In genomic region chr17:49741692-49742076, GRCh38 we compare ENCODE assay signal across 9 cellular contexts. TPM values are rescaled to one million over a fixed set of nuclear protein-coding genes. Genes with fewer than 3 reads are reported as not detected.
A peak's percentile ranks its signal among the peaks of the same experiment; 100 is the strongest.
DNase-seq lines count a peak whose midpoint lies in the region; ATAC-seq and TF ChIP-seq lines count a peak whose summit lies in the region.
"Had no signal": no experiment of that assay in that cellular context is flagged by ENCODE, and none has a peak within 500 bp of the region (broad histone marks: within the 10 kb centered on the region; RNA-seq: fewer than 3 reads in every experiment).

No MANE protein-coding gene starts in this region.

- H3K4me3 Mint-ChIP-seq in Calu3 (ENCODE audit: low read depth, unreplicated experiment): no peak overlapping the region

- no peaks in the 10 kb centered on the region for H3K27me3 ChIP-seq in WERI-Rb-1 (ENCODE audit: insufficient read depth, low read depth, severe bottlenecking)
- H3K27me3 ChIP-seq in lung (ENCODE audit: control insufficient read depth, insufficient read depth): no peaks in the 10 kb centered on the region
- H3K27me3 ChIP-seq in thymus (ENCODE audit: control insufficient read depth, insufficient read depth): no peaks in the 10 kb centered on the region

- H3K36me3 ChIP-seq in WERI-Rb-1 (peaks cover 4% of the 10 kb centered on the region), lung (ENCODE audit: control insufficient read depth in 2 of 2, insufficient read depth in 2 of 2, low read length in 2 of 2) (no peaks in the 10 kb centered on the region), thymus (ENCODE audit: control insufficient read depth, insufficient read depth) (no peaks in the 10 kb centered on the region)

- H3K27ac ChIP-seq in WERI-Rb-1 (peak overlapping the region; percentile 78), lung (ENCODE audit: low read depth in 1 of 2, low read length in 1 of 2) (peak overlapping the region; percentile 50 to 63), thymus (ENCODE audit: low read depth) (peak overlapping the region; percentile 94)

- H3K36me3 Mint-ChIP-seq in Calu3 (ENCODE audit: insufficient read depth, unreplicated experiment): no peaks in the 10 kb centered on the region

- 31 to 54% methylated on average over 3 of the region's 3 CpGs for WGBS in lung, 2 donors
- 15% methylated on average over 3 of the region's 3 CpGs for WGBS in thymus

- no peak for TF ChIP-seq CTCF in WERI-Rb-1 (IDR thresholded peaks at IDR 0.05; ENCODE audit: low read depth, low read length)
- TF ChIP-seq CTCF in lung (IDR thresholded peaks at IDR 0.05; ENCODE audit: control extremely low read depth, extremely low read depth): no peak
- no peak for TF ChIP-seq CTCF in Calu3 (IDR thresholded peaks at IDR 0.05; ENCODE audit: unreplicated experiment)

- H3K27ac Mint-ChIP-seq in Calu3 (ENCODE audit: unreplicated experiment): no peak overlapping the region

- H3K9me3 ChIP-seq in WERI-Rb-1 (ENCODE audit: severe bottlenecking): no peaks in the 10 kb centered on the region
- no peaks in the 10 kb centered on the region for H3K9me3 ChIP-seq in lung (ENCODE audit: control insufficient read depth in 2 of 2, insufficient read depth in 1 of 2, low read length in 1 of 2)
- no peaks in the 10 kb centered on the region for H3K9me3 ChIP-seq in thymus (ENCODE audit: control insufficient read depth)

- BruUV-seq in Calu3 (replicated peaks; lab: Mats Ljungman, UMichigan): no TSS peak

- H3K27me3 Mint-ChIP-seq in Calu3 (ENCODE audit: unreplicated experiment): no peaks in the 10 kb centered on the region

- peak; percentile 2 for DNase-seq in activated effector memory CD4-positive, alpha-beta T cell treated with anti-CD3 and anti-CD28 coated beads, Interleukin-2, amount 50 U/mL, for 16 hours
- DNase-seq in activated effector memory CD4-positive, alpha-beta T cell treated with Interleukin-2 at 50 U/mL for 16 hours: no peak
- peak; percentile 57 for DNase-seq in WERI-Rb-1
- no peak for DNase-seq in lung (ENCODE audit: low spot score)
- no peak for DNase-seq in stimulated activated CD4-positive, alpha-beta T cell treated with anti-CD3 and anti-CD28 coated beads, Interleukin-1b, Interleukin-23, amount 100 ng/mL, for 48 hours
- DNase-seq in Calu3: no peak
- DNase-seq in D341Med (ENCODE audit: low spot score): no peak
- DNase-seq: stimulated activated CD4-positive, alpha-beta T cell treated with anti-CD3 and anti-CD28 coated beads, Interleukin-2, amount 100 ng/mL, for 48 hours had no signal

- CTCF ChIA-PET in Calu3 (lab: Charles Lee): interaction anchor here (0.6 kb wide), 1 partner anchor 52 kb away, joined by 6 read pairs; no protein-coding TSS in a partner anchor

- H3K4me3 ChIP-seq in WERI-Rb-1 (ENCODE audit: low read depth, low read length) (no peak overlapping the region), lung (no peak overlapping the region), thymus (ENCODE audit: low read length) (peak overlapping the region; percentile 51)

- H3K4me1 ChIP-seq in lung (ENCODE audit: control insufficient read depth in 2 of 2, insufficient read depth in 2 of 2, low read length in 2 of 2) (peaks cover 17 to 42% of the 10 kb centered on the region in 2 donors), thymus (ENCODE audit: control insufficient read depth, insufficient read depth, low read length) (peaks cover 84% of the 10 kb centered on the region)

- H3K9me3 Mint-ChIP-seq in Calu3 (ENCODE audit: low read depth, unreplicated experiment): no peaks in the 10 kb centered on the region

- no peak for ATAC-seq in lung (ENCODE audit: insufficient read depth, low FRiP score)

- intact Hi-C loops in Calu3 (cut with micrococcal nuclease; ENCODE audit: unreplicated experiment): no loop called here

- peaks cover 22% of the 10 kb centered on the region for H3K4me1 Mint-ChIP-seq in Calu3 (ENCODE audit: low read depth, unreplicated experiment)

RNA-seq across cellular contexts. Expression of gene FAM117A, which starts 22.2 kb away (rescaled TPM):
- total RNA-seq in lung (10 to 100 TPM; 17.3 to 20.9 TPM), Calu3 (2022) (14.2 and 14.9 TPM in 2 replicates)
- polyA plus RNA-seq in lung (1 to 10 TPM; 8.6 to 9.6 TPM), thymus (13.6 TPM)

RNA-seq across cellular contexts. Expression of gene SLC35B1, which starts 33.9 kb away (rescaled TPM):
- total RNA-seq in lung (10 to 100 TPM; 29.5 to 84.1 TPM), Calu3 (2022) (117 and 127 TPM in 2 replicates)
- polyA plus RNA-seq in lung (10 to 100 TPM; 58.9 to 79.6 TPM), thymus (50.0 TPM)

RNA-seq across cellular contexts. Expression of gene KAT7, which starts 46.8 kb away (rescaled TPM):
- 10 to 100 TPM; 59.0 to 87.5 TPM for total RNA-seq in lung
- polyA plus RNA-seq in lung: 10 to 100 TPM in 1 of 2 donors, 1 to 10 TPM in 1; 8.7 to 12.4 TPM
- 14.2 TPM for polyA plus RNA-seq in thymus
- 90.6 and 96.7 TPM in 2 replicates for total RNA-seq in Calu3 (2022)

Comparison
In these comparisons a context has a peak if more than half of its experiments do, and no peak if none do; other contexts are left out.
1. DNase-seq: peak in activated effector memory CD4-positive, alpha-beta T cell treated with anti-CD3 and anti-CD28 coated beads, Interleukin-2, amount 50 U/mL, for 16 hours (single experiment) and WERI-Rb-1 (single experiment); none in activated effector memory CD4-positive, alpha-beta T cell treated with Interleukin-2 at 50 U/mL for 16 hours (single experiment), lung (single experiment), stimulated activated CD4-positive, alpha-beta T cell treated with anti-CD3 and anti-CD28 coated beads, Interleukin-1b, Interleukin-23, amount 100 ng/mL, for 48 hours (single experiment), Calu3 (single experiment) and D341Med (single experiment).
2. Peak in every context shown above with its lines, with median percentiles within 50 percentile points of each other: H3K27ac ChIP-seq.